In the genomic region with DNA sequence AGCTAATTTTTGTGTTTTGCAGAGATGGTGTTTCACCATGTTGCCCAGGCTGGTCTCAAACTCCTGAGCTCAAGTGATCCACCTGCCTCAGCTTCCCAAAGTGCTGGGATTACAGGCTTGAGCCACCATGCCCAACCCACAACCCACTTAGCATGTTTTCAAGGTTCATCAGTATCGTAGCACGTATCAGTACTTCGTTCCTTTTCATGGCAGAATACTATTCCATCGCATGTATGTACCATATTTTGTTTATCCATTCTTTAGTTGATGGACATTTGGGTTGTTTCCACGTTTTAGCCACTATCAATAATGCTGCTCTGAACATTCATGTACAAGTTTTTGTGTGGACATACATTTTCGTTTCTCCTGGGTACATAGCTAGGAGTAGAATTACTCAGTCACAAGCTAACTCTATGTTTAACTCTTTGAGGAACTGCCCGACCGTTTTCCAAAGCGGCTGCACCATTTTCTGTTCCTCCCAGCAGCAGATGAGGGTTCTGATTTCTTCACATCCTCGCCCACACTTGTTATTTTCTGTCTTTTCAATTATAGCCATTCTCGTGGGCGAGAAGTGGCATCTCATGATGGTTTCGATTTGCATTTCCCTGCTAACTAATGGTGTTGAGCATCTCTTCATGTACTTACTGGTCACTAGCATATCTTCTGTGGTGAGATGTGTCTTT, we compare ENCODE assay signal across 16 cellular contexts. TPM values are rescaled to one million over a fixed set of nuclear protein-coding genes. Genes with fewer than 3 reads are reported as not detected.
DNase-seq lines count a peak whose midpoint lies in the region; ATAC-seq, FAIRE-seq and TF ChIP-seq lines count a peak whose summit lies in the region.
"Had no signal": no experiment of that assay in that cellular context is flagged by ENCODE, and none has a peak within 500 bp of the region (broad histone marks: within the 10 kb centered on the region; RNA-seq: fewer than 3 reads in every experiment).

No MANE protein-coding gene starts in this region.

- peak; percentile 76 for FAIRE-seq in GM12891 (lab: Jason Lieb, UNC)

- peaks cover 0 to 22% (median 7%) of the 10 kb centered on the region in 4 donors for H3K36me3 ChIP-seq in right lobe of liver
- H3K36me3 ChIP-seq: HAP-1 had no signal

- DNase-seq in GM12891 (ENCODE audit: insufficient read length, low spot score) (no peak), T-helper 17 cell (no peak), dorsolateral prefrontal cortex (peak in 2 of 10 donors; percentile 52 to 67), right lobe of liver (no peak), T-helper 1 cell (no peak)
- DNase-seq in stimulated activated naive B cell treated with anti-CD40 and anti-IgM and Interleukin-4, amounts not matched to agents 10 μg/mL and 1 μg/mL and 100 μg/mL, for 72 hours, result no peak
- DNase-seq in NK-92 treated with Interleukin-12 subunit alpha and Interleukin-12 subunit beta, amount 100 ng/mL, for 24 hours (lab: John Stamatoyannopoulos, UW), result no peak
- DNase-seq: CD4-positive, CD25-positive, alpha-beta regulatory T cell; NCI-H1436 treated with DMSO at 0.1 percent for 48 hours; NCI-H2081 treated with DMSO at 0.1 percent for 48 hours; NCI-H510A treated with DMSO at 0.1 percent for 48 hours; Peyer's patch; Right ventricle myocardium superior; SK-N-SH had no signal

- H3K36me3 Mint-ChIP-seq in T-helper 17 cell (ENCODE audit: low read depth), result peaks cover 20% of the 10 kb centered on the region
- H3K36me3 Mint-ChIP-seq in stimulated activated naive B cell treated with anti-CD40 and anti-IgM and Interleukin-4, amounts not matched to agents 10 μg/mL and 1 μg/mL and 100 μg/mL, for 72 hours, result peaks cover 80 to 83% of the 10 kb centered on the region in 2 donors

- TF ChIP-seq POLR2A in GM12891 (IDR thresholded peaks at IDR 0.05; ENCODE audit: low read depth, low read length), result no peak
- no peak for TF ChIP-seq POLR2A in right lobe of liver (IDR thresholded peaks at IDR 0.05)

- H3K27ac ChIP-seq in dorsolateral prefrontal cortex (peak overlapping the region in 50 of 59 donors; percentile 0 to 85 (median 66)), right lobe of liver (no peak overlapping the region)
- H3K27ac ChIP-seq: Peyer's patch had no signal

- peaks cover 4% of the 10 kb centered on the region for H3K4me1 Mint-ChIP-seq in T-helper 17 cell
- H3K4me1 Mint-ChIP-seq in stimulated activated naive B cell treated with anti-CD40 and anti-IgM and Interleukin-4, amounts not matched to agents 10 μg/mL and 1 μg/mL and 100 μg/mL, for 72 hours, result peaks cover 0 to 9% of the 10 kb centered on the region in 2 donors

- no peaks in the 10 kb centered on the region for H3K27me3 Mint-ChIP-seq in T-helper 17 cell
- H3K27me3 Mint-ChIP-seq in stimulated activated naive B cell treated with anti-CD40 and anti-IgM and Interleukin-4, amounts not matched to agents 10 μg/mL and 1 μg/mL and 100 μg/mL, for 72 hours, result no peaks in the 10 kb centered on the region
- H3K27me3 Mint-ChIP-seq: CD4-positive, CD25-positive, alpha-beta regulatory T cell had no signal

- intact Hi-C loops in dorsolateral prefrontal cortex (cut with DNase I) (no loop called here), right lobe of liver (cut with DNase I) (no loop called here)

- no peak for TF ChIP-seq CTCF in dorsolateral prefrontal cortex (IDR thresholded peaks at IDR 0.05 in 54 of 56, conservative IDR thresholded peaks at IDR 0.05 in 2 of 56; ENCODE audit: low read depth in 1 of 56, partially characterized antibody in 56 of 56)
- TF ChIP-seq CTCF in right lobe of liver (IDR thresholded peaks at IDR 0.05), result no peak

- H3K27me3 ChIP-seq in dorsolateral prefrontal cortex (no peaks in the 10 kb centered on the region), right lobe of liver (no peaks in the 10 kb centered on the region)
- H3K27me3 ChIP-seq: Peyer's patch had no signal

- H3K9me3 Mint-ChIP-seq in stimulated activated naive B cell treated with anti-CD40 and anti-IgM and Interleukin-4, amounts not matched to agents 10 μg/mL and 1 μg/mL and 100 μg/mL, for 72 hours, result peaks cover 13 to 17% of the 10 kb centered on the region in 2 donors

- no peak overlapping the region for H3K4me3 Mint-ChIP-seq in T-helper 17 cell
- H3K4me3 Mint-ChIP-seq in stimulated activated naive B cell treated with anti-CD40 and anti-IgM and Interleukin-4, amounts not matched to agents 10 μg/mL and 1 μg/mL and 100 μg/mL, for 72 hours, result no peak overlapping the region
- H3K4me3 Mint-ChIP-seq: CD4-positive, CD25-positive, alpha-beta regulatory T cell had no signal

- H3K9me3 ChIP-seq in T-helper 17 cell (ENCODE audit: control insufficient read depth, low read length, poor library complexity, severe bottlenecking) (no peaks in the 10 kb centered on the region), right lobe of liver (no peaks in the 10 kb centered on the region)

- 86% methylated on average over 13 of the region's 13 CpGs for WGBS in right lobe of liver (ENCODE audit: insufficient coverage, low coverage, low lambda C conversion rate, missing lambda C conversion rate)

- peak overlapping the region; percentile 73 for H3K27ac Mint-ChIP-seq in T-helper 17 cell
- H3K27ac Mint-ChIP-seq in stimulated activated naive B cell treated with anti-CD40 and anti-IgM and Interleukin-4, amounts not matched to agents 10 μg/mL and 1 μg/mL and 100 μg/mL, for 72 hours, result peak overlapping the region; percentile 51

- ATAC-seq in T-helper 17 cell (no peak), right lobe of liver (no peak), HG03521 (IDR thresholded peaks at IDR 0.05; ENCODE audit: unreplicated experiment) (no peak)
- no peak for ATAC-seq in stimulated activated naive B cell treated with anti-CD40 and anti-IgM and Interleukin-4, amounts not matched to agents 10 μg/mL and 1 μg/mL and 100 μg/mL, for 72 hours (replicated peaks)

- no peak overlapping the region for H3K4me3 ChIP-seq in dorsolateral prefrontal cortex
- no peak overlapping the region for H3K4me3 ChIP-seq in right lobe of liver
- H3K4me3 ChIP-seq: HAP-1, Peyer's patch had no signal

- H3K4me1 ChIP-seq in right lobe of liver, result no peaks in the 10 kb centered on the region
- H3K4me1 ChIP-seq: HAP-1, Peyer's patch had no signal

TF ChIP-seq in GM12891, 5 proteins besides CTCF, POLR2A, EP300 and RAD21:
- TF ChIP-seq POLR2AphosphoS5 (IDR thresholded peaks at IDR 0.05; ENCODE audit: low read depth, low read length) (no peak), SPI1 (IDR thresholded peaks at IDR 0.05; ENCODE audit: low read depth, low read length) (no peak), PAX5 (IDR thresholded peaks at IDR 0.05; ENCODE audit: insufficient read depth, low read length, severe bottlenecking) (no peak), TAF1 (IDR thresholded peaks at IDR 0.05; ENCODE audit: low read depth, low read length) (no peak), POU2F2 (IDR thresholded peaks at IDR 0.05; ENCODE audit: low read depth, low read length) (no peak)

RNA-seq across cellular contexts. Expression of a gene that starts 32.5 kb away (rescaled TPM):
- 8.2 TPM for polyA plus RNA-seq in GM12891 (2012; ENCODE audit: low read depth, missing spikeins)
- total RNA-seq in T-helper 17 cell (10 to 100 TPM; 27.0 to 34.9 TPM), dorsolateral prefrontal cortex (10 to 100 TPM; 22.1 to 45.0 (median 34.3) TPM), right lobe of liver (10 to 100 TPM; 22.3 to 34.1 (median 27.5) TPM)

RNA-seq across cellular contexts. Expression of a gene that starts 33.0 kb away (rescaled TPM):
- polyA plus RNA-seq in GM12891 (2012; ENCODE audit: low read depth, missing spikeins), result 84.5 TPM
- total RNA-seq in T-helper 17 cell (100 to 1,000 TPM; 158 to 163 TPM), dorsolateral prefrontal cortex (100 to 1,000 TPM; 242 to 474 (median 356) TPM), right lobe of liver (100 to 1,000 TPM; 103 to 166 (median 129) TPM)

Comparison
In these comparisons a context has a peak if more than half of its experiments do, and no peak if none do; other contexts are left out.
1. H3K27ac ChIP-seq: peak in dorsolateral prefrontal cortex (50 of 59); none in right lobe of liver (0 of 3).